8 cellular contexts compared by ENCODE assay signal in the genomic region with DNA sequence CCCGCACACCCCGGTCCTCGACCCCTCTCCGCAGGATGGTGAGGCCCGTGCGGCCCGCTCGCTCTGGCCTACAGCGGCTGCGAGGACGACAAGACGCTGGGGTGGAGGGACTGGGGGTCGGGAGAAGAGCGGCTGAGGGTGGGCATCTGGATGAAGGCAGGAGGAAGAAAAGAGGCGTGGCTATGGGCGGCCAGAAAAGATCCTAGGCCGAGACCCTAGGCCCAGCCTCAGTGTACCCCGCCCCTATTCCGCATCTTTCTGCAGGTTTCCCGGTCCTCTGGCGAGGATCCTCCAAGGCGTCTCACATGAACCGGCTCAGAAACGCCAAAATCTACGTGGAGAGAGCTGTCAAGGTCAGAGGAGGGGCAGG. TPM values are rescaled to one million over a fixed set of nuclear protein-coding genes. Genes with fewer than 3 reads are reported as not detected.
DNase-seq lines count a peak whose midpoint lies in the region; ATAC-seq, FAIRE-seq and TF ChIP-seq lines count a peak whose summit lies in the region.

No MANE protein-coding gene starts in this region.

- TF ChIP-seq CTCF in glutamatergic neuron (IDR thresholded peaks at IDR 0.05; ENCODE audit: partially characterized antibody, unreplicated experiment): no peak
- TF ChIP-seq CTCF in gastrocnemius medialis (IDR thresholded peaks at IDR 0.05 in 4 of 5, conservative IDR thresholded peaks at IDR 0.05 in 1 of 5): no peak

- H3K4me1 Mint-ChIP-seq in activated CD4-positive, alpha-beta memory T cell treated with anti-CD3 and anti-CD28 coated beads, Interleukin-2, amount 10 ng/mL, durations not matched to agents 7 days and 5 days: peaks cover 51% of the 10 kb centered on the region
- peaks cover 32% of the 10 kb centered on the region for H3K4me1 Mint-ChIP-seq in glutamatergic neuron (ENCODE audit: low read depth, unreplicated experiment)

- intact Hi-C loops in gastrocnemius medialis (cut with DNase I; ENCODE audit: low total_unique reads): loop anchor here (2.0 kb wide), 1 partner anchor 32 kb away; no protein-coding TSS in a partner anchor

- no peaks in the 10 kb centered on the region for H3K9me3 Mint-ChIP-seq in activated CD4-positive, alpha-beta memory T cell treated with anti-CD3 and anti-CD28 coated beads, Interleukin-2, amount 10 ng/mL, durations not matched to agents 7 days and 5 days
- peaks cover 7% of the 10 kb centered on the region for H3K9me3 Mint-ChIP-seq in glutamatergic neuron (ENCODE audit: unreplicated experiment)

- CTCF ChIA-PET in activated CD4-positive, alpha-beta memory T cell treated with anti-CD3 and anti-CD28 coated beads, Interleukin-2, amount 10 ng/mL, durations not matched to agents 7 days and 5 days (lab: Charles Lee): interaction anchor here (1.8 to 2.9 kb wide), 2 partner anchors 17 to 136 kb away, joined by 6 to 20 read pairs; partner anchors contain the start of genes ARPC4 and TADA3
- CTCF ChIA-PET in HEK293T (lab: Yijun Ruan, JAX): no interaction called here

- H3K27me3 ChIP-seq in gastrocnemius medialis: no peaks in the 10 kb centered on the region

- peak overlapping the region; percentile 86 for H3K4me3 Mint-ChIP-seq in activated CD4-positive, alpha-beta memory T cell treated with anti-CD3 and anti-CD28 coated beads, Interleukin-2, amount 10 ng/mL, durations not matched to agents 7 days and 5 days
- peak overlapping the region; percentile 85 for H3K4me3 Mint-ChIP-seq in glutamatergic neuron (ENCODE audit: unreplicated experiment)

- no peaks in the 10 kb centered on the region for H3K27me3 Mint-ChIP-seq in activated CD4-positive, alpha-beta memory T cell treated with anti-CD3 and anti-CD28 coated beads, Interleukin-2, amount 10 ng/mL, durations not matched to agents 7 days and 5 days
- H3K27me3 Mint-ChIP-seq in glutamatergic neuron (ENCODE audit: unreplicated experiment): peaks cover 11% of the 10 kb centered on the region

- DNase-seq in GM12891 (ENCODE audit: insufficient read length, low spot score): no peak
- no peak for DNase-seq in activated CD4-positive, alpha-beta memory T cell treated with anti-CD3 and anti-CD28 coated beads, Interleukin-2, amount 10 ng/mL, durations not matched to agents 7 days and 5 days
- no peak for DNase-seq in glutamatergic neuron
- no peak for DNase-seq in gastrocnemius medialis
- DNase-seq in OCI-M1 (lab: John Stamatoyannopoulos, UW): no peak
- DNase-seq in NCI-H510A treated with DMSO at 0.1 percent for 48 hours (lab: John Stamatoyannopoulos, UW): no peak
- no peak for DNase-seq in HEK293T (ENCODE audit: extremely low spot score)

- H3K4me1 ChIP-seq in gastrocnemius medialis: peaks cover 17 to 20% of the 10 kb centered on the region in 2 donors

- peaks cover 0 to 19% of the 10 kb centered on the region in 2 donors for H3K36me3 ChIP-seq in gastrocnemius medialis

- in situ Hi-C loops in gastrocnemius medialis (cut with MboI; ENCODE audit: low sequenced_read_pairs in 4 of 4): no loop called here

- peak overlapping the region; percentile 4 for H3K27ac Mint-ChIP-seq in activated CD4-positive, alpha-beta memory T cell treated with anti-CD3 and anti-CD28 coated beads, Interleukin-2, amount 10 ng/mL, durations not matched to agents 7 days and 5 days
- peak overlapping the region; percentile 74 for H3K27ac Mint-ChIP-seq in glutamatergic neuron (ENCODE audit: unreplicated experiment)

- H3K4me3 ChIP-seq in gastrocnemius medialis: peak overlapping the region; percentile 65 to 81 (median 70)

- H3K9me3 ChIP-seq in gastrocnemius medialis: no peaks in the 10 kb centered on the region

- no peak for FAIRE-seq in GM12891 (lab: Jason Lieb, UNC)

- H3K27ac ChIP-seq in gastrocnemius medialis: peak overlapping the region; percentile 82 to 95 (median 88)

- H3K36me3 Mint-ChIP-seq in activated CD4-positive, alpha-beta memory T cell treated with anti-CD3 and anti-CD28 coated beads, Interleukin-2, amount 10 ng/mL, durations not matched to agents 7 days and 5 days (ENCODE audit: low read depth): peaks cover 54% of the 10 kb centered on the region
- H3K36me3 Mint-ChIP-seq in glutamatergic neuron (ENCODE audit: unreplicated experiment): peaks cover 10% of the 10 kb centered on the region

- peak; percentile 8 to 15 for ATAC-seq in gastrocnemius medialis
- no peak for ATAC-seq in HG03175 (IDR thresholded peaks at IDR 0.05; ENCODE audit: unreplicated experiment)

- TF ChIP-seq POLR2A in GM12891 (IDR thresholded peaks at IDR 0.05; ENCODE audit: low read depth, low read length): no peak; the same call in 1 of the 2 replicates
- TF ChIP-seq POLR2A in gastrocnemius medialis (IDR thresholded peaks at IDR 0.05): no peak

- POLR2A ChIA-PET in activated CD4-positive, alpha-beta memory T cell treated with anti-CD3 and anti-CD28 coated beads, Interleukin-2, amount 10 ng/mL, durations not matched to agents 7 days and 5 days (lab: Charles Lee): interaction anchor here (0.6 to 9.4 kb wide), 4 partner anchors 9 to 355 kb away, joined by 3 to 137 read pairs (median 8); partner anchors contain the start of genes ARPC4, OGG1 and TADA3
- POLR2A ChIA-PET in HEK293T (lab: Yijun Ruan, JAX): no interaction called here

TF ChIP-seq in GM12891, 5 proteins besides CTCF, POLR2A, EP300 and RAD21:
- TF ChIP-seq POLR2AphosphoS5 (IDR thresholded peaks at IDR 0.05; ENCODE audit: low read depth, low read length): 0 out of 2 replicates have a peak, but pooled peaks have one; percentile 34
- TF ChIP-seq POU2F2 (IDR thresholded peaks at IDR 0.05; ENCODE audit: low read depth, low read length): no peak
- TF ChIP-seq SPI1 (IDR thresholded peaks at IDR 0.05; ENCODE audit: low read depth, low read length): no peak
- TF ChIP-seq TAF1 (IDR thresholded peaks at IDR 0.05; ENCODE audit: low read depth, low read length): no peak
TF ChIP-seq in GM12891: peak in this region for 1.

TF ChIP-seq in HEK293T, 16 proteins besides CTCF, POLR2A, EP300 and RAD21:
- TF ChIP-seq SP1 (IDR thresholded peaks at IDR 0.05): no peak
- TF ChIP-seq BHLHE40 (IDR thresholded peaks at IDR 0.05; ENCODE audit: borderline replicate concordance): no peak
- no peak for TF ChIP-seq FOXA1 (IDR thresholded peaks at IDR 0.05)
- TF ChIP-seq FOXK2 (IDR thresholded peaks at IDR 0.05): no peak
- no peak for TF ChIP-seq SUZ12 (IDR thresholded peaks at IDR 0.05)
- TF ChIP-seq ELF4 (IDR thresholded peaks at IDR 0.05): no peak
- no peak for TF ChIP-seq FOXM1 (IDR thresholded peaks at IDR 0.05; ENCODE audit: borderline replicate concordance)

RNA-seq across cellular contexts. Expression of gene TTLL3, which starts 0.3 kb away (rescaled TPM):
- polyA plus RNA-seq in GM12891 (2012; ENCODE audit: low read depth, missing spikeins): 17.3 TPM
- total RNA-seq in activated CD4-positive, alpha-beta memory T cell treated with anti-CD3 and anti-CD28 coated beads, Interleukin-2, amount 10 ng/mL, durations not matched to agents 7 days and 5 days: 10 to 100 TPM; 50.8 to 59.0 TPM
- 45.7 TPM for total RNA-seq in glutamatergic neuron (ENCODE audit: unreplicated experiment)
- 10 to 100 TPM in 2 of 4 donors, 1 to 10 TPM in 2; 3.2 to 17.6 (median 8.5) TPM for total RNA-seq in gastrocnemius medialis

RNA-seq across cellular contexts. Expression of gene ARPC4, which starts 17.5 kb away (rescaled TPM):
- 296 TPM for polyA plus RNA-seq in GM12891 (2012; ENCODE audit: low read depth, missing spikeins)
- total RNA-seq in activated CD4-positive, alpha-beta memory T cell treated with anti-CD3 and anti-CD28 coated beads, Interleukin-2, amount 10 ng/mL, durations not matched to agents 7 days and 5 days: 100 to 1,000 TPM; 255 to 266 TPM
- total RNA-seq in glutamatergic neuron (ENCODE audit: unreplicated experiment) (164 TPM), gastrocnemius medialis (100 to 1,000 TPM in 3 of 4 donors, 10 to 100 TPM in 1; 96.8 to 147 (median 143) TPM)

RNA-seq across cellular contexts. Expression of gene TADA3, which starts 18.1 kb away (rescaled TPM):
- polyA plus RNA-seq in GM12891 (2012; ENCODE audit: low read depth, missing spikeins): 34.8 TPM
- 10 to 100 TPM; 88.1 to 88.3 TPM for total RNA-seq in activated CD4-positive, alpha-beta memory T cell treated with anti-CD3 and anti-CD28 coated beads, Interleukin-2, amount 10 ng/mL, durations not matched to agents 7 days and 5 days
- total RNA-seq in glutamatergic neuron (ENCODE audit: unreplicated experiment) (59.1 TPM), gastrocnemius medialis (10 to 100 TPM; 58.1 to 83.5 (median 66.7) TPM)

RNA-seq across cellular contexts. Expression of gene RPUSD3, which starts 33.5 kb away (rescaled TPM):
- 28.6 TPM for polyA plus RNA-seq in GM12891 (2012; ENCODE audit: low read depth, missing spikeins)
- total RNA-seq in activated CD4-positive, alpha-beta memory T cell treated with anti-CD3 and anti-CD28 coated beads, Interleukin-2, amount 10 ng/mL, durations not matched to agents 7 days and 5 days: 10 to 100 TPM; 51.5 to 53.6 TPM
- total RNA-seq in glutamatergic neuron (ENCODE audit: unreplicated experiment) (81.7 TPM), gastrocnemius medialis (10 to 100 TPM; 72.7 to 96.7 (median 75.5) TPM)

RNA-seq across cellular contexts. Expression of gene CAMK1, which starts 40.6 kb away (rescaled TPM):
- 0.53 TPM for polyA plus RNA-seq in GM12891 (2012; ENCODE audit: low read depth, missing spikeins)
- 10 to 100 TPM; 18.5 to 20.2 TPM for total RNA-seq in activated CD4-positive, alpha-beta memory T cell treated with anti-CD3 and anti-CD28 coated beads, Interleukin-2, amount 10 ng/mL, durations not matched to agents 7 days and 5 days
- total RNA-seq in glutamatergic neuron (ENCODE audit: unreplicated experiment) (8.2 TPM), gastrocnemius medialis (10 to 100 TPM in 1 of 4 donors, 1 to 10 TPM in 3; 2.1 to 11.6 (median 8.0) TPM)
